In the genomic region with DNA sequence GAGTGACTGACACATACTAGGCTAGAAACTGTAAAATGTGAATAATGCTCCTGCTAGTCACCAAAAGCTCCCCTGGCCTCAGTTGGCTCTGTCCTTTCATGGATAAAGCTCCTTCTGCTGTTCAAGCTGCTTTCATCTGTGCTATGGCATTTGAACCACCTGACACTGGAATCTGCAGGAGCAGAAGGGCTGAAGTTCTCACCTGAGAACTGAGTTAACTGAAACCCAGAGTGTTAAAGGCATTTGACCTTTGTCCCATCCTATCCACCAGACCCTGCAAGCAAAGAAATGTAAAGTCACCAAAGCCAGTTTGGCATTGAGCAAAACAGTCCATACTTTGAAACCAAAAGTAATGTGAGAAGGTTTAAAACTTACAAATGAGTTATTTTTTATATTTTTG, we compare ENCODE assay signal across 27 cellular contexts.
"Had no signal": no experiment of that assay in that cellular context is flagged by ENCODE, and none has a peak within 500 bp of the region (broad histone marks: within the 10 kb centered on the region; RNA-seq: fewer than 3 reads in every experiment).

No MANE protein-coding gene starts in this region.

- H3K27ac ChIP-seq: left lung, lower lobe of right lung, ovary, prostate gland, sigmoid colon, tibial nerve, uterus had no signal

- H3K4me2 ChIP-seq: smooth muscle cell had no signal

- H3K36me3 ChIP-seq: left lung, lower lobe of right lung, ovary, prostate gland, sigmoid colon, tibial nerve, uterus had no signal

- H3K27me3 Mint-ChIP-seq: naive thymus-derived CD4-positive, alpha-beta T cell; stimulated activated memory B cell treated with anti-CD40 and anti-IgM and Interleukin-4, amounts not matched to agents 10 μg/mL and 1 μg/mL and 100 μg/mL, for 72 hours; stimulated activated naive CD8-positive, alpha-beta T cell treated with anti-CD3 and anti-CD28 coated beads, Interleukin-15, amount 100 ng/mL, for 72 hours had no signal

- ATAC-seq: left cardiac atrium; left lung; lower lobe of right lung; mucosa of descending colon; naive thymus-derived CD4-positive, alpha-beta T cell; natural killer cell treated with Interleukin-12 subunit alpha and Interleukin-12 subunit beta and Interleukin-15 and Interleukin-18, amount 100 ng/mL, for 72 hours; right cardiac atrium; stimulated activated memory B cell treated with anti-CD40 and anti-IgM and Interleukin-4, amounts not matched to agents 10 μg/mL and 1 μg/mL and 100 μg/mL, for 72 hours; stimulated activated naive CD8-positive, alpha-beta T cell treated with anti-CD3 and anti-CD28 coated beads, Interleukin-15, amount 100 ng/mL, for 72 hours had no signal

- H3K36me3 Mint-ChIP-seq: naive thymus-derived CD4-positive, alpha-beta T cell; natural killer cell treated with Interleukin-12 subunit alpha and Interleukin-12 subunit beta and Interleukin-15 and Interleukin-18, amount 100 ng/mL, for 72 hours; stimulated activated memory B cell treated with anti-CD40 and anti-IgM and Interleukin-4, amounts not matched to agents 10 μg/mL and 1 μg/mL and 100 μg/mL, for 72 hours; type B pancreatic cell had no signal

- H3K27ac Mint-ChIP-seq: naive thymus-derived CD4-positive, alpha-beta T cell; natural killer cell treated with Interleukin-12 subunit alpha and Interleukin-12 subunit beta and Interleukin-15 and Interleukin-18, amount 100 ng/mL, for 72 hours; stimulated activated memory B cell treated with anti-CD40 and anti-IgM and Interleukin-4, amounts not matched to agents 10 μg/mL and 1 μg/mL and 100 μg/mL, for 72 hours; stimulated activated naive CD8-positive, alpha-beta T cell treated with anti-CD3 and anti-CD28 coated beads, Interleukin-15, amount 100 ng/mL, for 72 hours; type B pancreatic cell had no signal

- H3K4me1 ChIP-seq: left lung, lower lobe of right lung, prostate gland, sigmoid colon, tibial nerve, uterus had no signal

- H3K4me3 ChIP-seq: left lung, lower lobe of right lung, mucosa of descending colon, ovary, prostate gland, sigmoid colon, smooth muscle cell, tibial nerve, uterus had no signal

- H3K4me3 Mint-ChIP-seq: naive thymus-derived CD4-positive, alpha-beta T cell; natural killer cell treated with Interleukin-12 subunit alpha and Interleukin-12 subunit beta and Interleukin-15 and Interleukin-18, amount 100 ng/mL, for 72 hours; stimulated activated memory B cell treated with anti-CD40 and anti-IgM and Interleukin-4, amounts not matched to agents 10 μg/mL and 1 μg/mL and 100 μg/mL, for 72 hours; stimulated activated naive CD8-positive, alpha-beta T cell treated with anti-CD3 and anti-CD28 coated beads, Interleukin-15, amount 100 ng/mL, for 72 hours; type B pancreatic cell had no signal

- DNase-seq: islet precursor cell; kidney glomerular epithelial cell; left cardiac atrium; left lung; lower lobe of right lung; mammary epithelial cell; midbrain; mucosa of descending colon; naive thymus-derived CD4-positive, alpha-beta T cell; ovary; retina; right cardiac atrium; sigmoid colon; stimulated activated CD4-positive, alpha-beta T cell treated with anti-CD3 and anti-CD28 coated beads, Interleukin-1b, Interleukin-23, amount 100 ng/mL, for 48 hours; stimulated activated CD4-positive, alpha-beta T cell treated with anti-CD3 and anti-CD28 coated beads, Interleukin-2, amount 100 ng/mL, for 48 hours; stimulated activated CD4-positive, alpha-beta T cell treated with anti-CD3 and anti-CD28 coated beads, Interleukin-4, amount 100 ng/mL, for 4 hours; stimulated activated CD8-positive, alpha-beta memory T cell treated with anti-CD3 and anti-CD28 coated beads, Interleukin-4, amount 100 ng/mL, for 48 hours; stimulated activated naive CD4-positive, alpha-beta T cell treated with Interleukin-2 at 50 U/mL for 16 hours; stimulated activated naive CD8-positive, alpha-beta T cell treated with anti-CD3 and anti-CD28 coated beads, Interleukin-15, amount 100 ng/mL, for 72 hours; substantia nigra; uterus had no signal

- H3K4me1 Mint-ChIP-seq: naive thymus-derived CD4-positive, alpha-beta T cell; stimulated activated memory B cell treated with anti-CD40 and anti-IgM and Interleukin-4, amounts not matched to agents 10 μg/mL and 1 μg/mL and 100 μg/mL, for 72 hours; stimulated activated naive CD8-positive, alpha-beta T cell treated with anti-CD3 and anti-CD28 coated beads, Interleukin-15, amount 100 ng/mL, for 72 hours had no signal

- H3K27me3 ChIP-seq: left lung, ovary, sigmoid colon, uterus had no signal

- H3K9me3 ChIP-seq: left lung, lower lobe of right lung, mucosa of descending colon, ovary, prostate gland, sigmoid colon, tibial nerve, uterus had no signal
